In the genomic region with DNA sequence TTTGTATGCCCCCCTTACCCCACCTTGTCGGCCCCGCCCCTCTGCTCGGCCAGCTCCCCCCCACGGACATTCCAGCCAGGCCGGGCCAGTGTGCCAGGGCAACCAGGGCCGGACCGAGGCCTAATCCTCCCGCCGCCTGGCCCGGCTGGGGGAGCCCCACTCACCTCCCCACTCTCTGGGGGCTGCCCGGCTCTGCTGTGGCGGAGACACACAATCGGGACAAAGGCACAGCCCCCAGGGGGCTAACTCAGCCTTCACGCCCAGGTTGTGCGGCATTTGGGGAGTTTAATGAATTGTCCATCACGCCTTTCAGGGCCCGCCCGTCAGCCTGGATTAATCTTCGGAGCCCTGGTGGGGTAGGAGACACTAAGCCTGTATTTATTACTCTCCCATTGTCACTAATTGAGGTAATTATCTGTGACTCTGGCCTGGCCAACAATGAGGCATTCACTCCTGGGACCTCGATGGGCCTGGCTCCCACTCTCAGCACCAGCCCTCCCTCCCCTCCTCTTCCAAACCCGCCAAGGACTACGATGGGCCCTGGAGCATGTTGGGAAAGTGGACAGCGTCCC, we compare ENCODE assay signal across 16 cellular contexts. TPM values are rescaled to one million over a fixed set of nuclear protein-coding genes. Genes with fewer than 3 reads are reported as not detected.
DNase-seq lines count a peak whose midpoint lies in the region; ATAC-seq and TF ChIP-seq lines count a peak whose summit lies in the region.
"Had no signal": no experiment of that assay in that cellular context is flagged by ENCODE, and none has a peak within 500 bp of the region (broad histone marks: within the 10 kb centered on the region; RNA-seq: fewer than 3 reads in every experiment).

No MANE protein-coding gene starts in this region.

- ATAC-seq in T-helper 17 cell (no peak), GM18505 (IDR thresholded peaks at IDR 0.05; ENCODE audit: unreplicated experiment) (no peak), WTC11 (no peak)

- H3K36me3 Mint-ChIP-seq in T-helper 17 cell (ENCODE audit: low read depth) (peaks cover 5% of the 10 kb centered on the region), glutamatergic neuron (ENCODE audit: unreplicated experiment) (peaks cover 5% of the 10 kb centered on the region), WTC11 (no peaks in the 10 kb centered on the region)
- H3K36me3 Mint-ChIP-seq: CD8-positive, alpha-beta memory T cell had no signal

- H3K4me3 Mint-ChIP-seq in T-helper 17 cell (no peak overlapping the region), glutamatergic neuron (ENCODE audit: unreplicated experiment) (no peak overlapping the region), WTC11 (no peak overlapping the region)
- H3K4me3 Mint-ChIP-seq: CD8-positive, alpha-beta memory T cell; T-helper 1 cell treated with Interleukin-12 subunit alpha and Interleukin-12 subunit beta and Interleukin-4 antibody, amounts not matched to agents 30 μg/mL and 1 μg/mL, for 36 hours had no signal

- no peaks in the 10 kb centered on the region for H3K4me1 ChIP-seq in osteoblast (ENCODE audit: insufficient read depth, low read length)
- H3K4me1 ChIP-seq: BE2C had no signal

- CTCF ChIA-PET in WTC11 (lab: Charles Lee) = interaction anchor here (1.9 to 10.3 kb wide), 5 partner anchors 8 to 102 kb away, joined by 18 to 164 read pairs (median 89); partner anchors contain the start of genes DDN, WNT1 and WNT10B

- H3K27ac Mint-ChIP-seq in T-helper 17 cell (peak overlapping the region; percentile 53), glutamatergic neuron (ENCODE audit: unreplicated experiment) (no peak overlapping the region), WTC11 (no peak overlapping the region)
- H3K27ac Mint-ChIP-seq: T-helper 1 cell treated with Interleukin-12 subunit alpha and Interleukin-12 subunit beta and Interleukin-4 antibody, amounts not matched to agents 30 μg/mL and 1 μg/mL, for 36 hours had no signal

- H3K9me3 Mint-ChIP-seq in glutamatergic neuron (ENCODE audit: unreplicated experiment) (peaks cover 15% of the 10 kb centered on the region), WTC11 (no peaks in the 10 kb centered on the region)
- H3K9me3 Mint-ChIP-seq: CD8-positive, alpha-beta memory T cell; T-helper 1 cell treated with Interleukin-12 subunit alpha and Interleukin-12 subunit beta and Interleukin-4 antibody, amounts not matched to agents 30 μg/mL and 1 μg/mL, for 36 hours had no signal

- H3K27me3 Mint-ChIP-seq in T-helper 17 cell (peaks cover 50% of the 10 kb centered on the region), glutamatergic neuron (ENCODE audit: unreplicated experiment) (peaks cover 29% of the 10 kb centered on the region), WTC11 (ENCODE audit: low read depth) (peaks cover 85% of the 10 kb centered on the region)

- H3K27me3 ChIP-seq in osteoblast (ENCODE audit: insufficient read depth, low read length) = peaks cover 63% of the 10 kb centered on the region

- H2AFZ ChIP-seq in osteoblast (ENCODE audit: low read length) = no peak overlapping the region

- no peaks in the 10 kb centered on the region for H4K20me1 ChIP-seq in osteoblast (ENCODE audit: insufficient read depth, low read length)

- H3K36me3 ChIP-seq in osteoblast (ENCODE audit: insufficient read depth, low read length) = no peaks in the 10 kb centered on the region
- H3K36me3 ChIP-seq: BE2C, Peyer's patch had no signal

- no peak overlapping the region for H3K4me3 ChIP-seq in osteoblast (ENCODE audit: insufficient read depth, low read length)
- H3K4me3 ChIP-seq: Peyer's patch had no signal

- TF ChIP-seq CTCF in osteoblast (IDR thresholded peaks at IDR 0.05; ENCODE audit: extremely low read depth, low read depth, low read length) = no peak
- no peak for TF ChIP-seq CTCF in glutamatergic neuron (IDR thresholded peaks at IDR 0.05; ENCODE audit: partially characterized antibody, unreplicated experiment)
- TF ChIP-seq CTCF in WTC11 (IDR thresholded peaks at IDR 0.05) = no peak

- TF ChIP-seq POLR2A in GM18505 (IDR thresholded peaks at IDR 0.05; ENCODE audit: borderline replicate concordance, extremely low read depth, insufficient read depth, insufficient read length) = no peak

- H3K27ac ChIP-seq in osteoblast (ENCODE audit: low read depth, low read length) = no peak overlapping the region
- H3K27ac ChIP-seq: Peyer's patch had no signal

- H3K79me2 ChIP-seq in osteoblast (ENCODE audit: insufficient read depth, low read length) = no peaks in the 10 kb centered on the region

- H3K9me3 ChIP-seq in T-helper 17 cell (ENCODE audit: control insufficient read depth, low read length, poor library complexity, severe bottlenecking) (no peaks in the 10 kb centered on the region), osteoblast (ENCODE audit: low read depth, low read length) (no peaks in the 10 kb centered on the region)
- H3K9me3 ChIP-seq: BE2C, Peyer's patch had no signal

- H3K4me2 ChIP-seq in osteoblast (ENCODE audit: insufficient read depth, low read length) = no peak overlapping the region

- H3K4me1 Mint-ChIP-seq in T-helper 17 cell (peaks cover 27% of the 10 kb centered on the region), glutamatergic neuron (ENCODE audit: low read depth, unreplicated experiment) (peaks cover 19% of the 10 kb centered on the region), WTC11 (peaks cover 12% of the 10 kb centered on the region)

- peak; percentile 60 for DNase-seq in ELF-1 (ENCODE audit: low read depth, low spot score)
- peak; percentile 32 for DNase-seq in NCI-H2227 (lab: John Stamatoyannopoulos, UW; ENCODE audit: unreplicated experiment)
- no peak for DNase-seq in T-helper 17 cell
- DNase-seq in osteoblast (ENCODE audit: insufficient read length, low spot score, missing footprints) = peak; percentile 62
- DNase-seq in glutamatergic neuron = no peak
- DNase-seq in WTC11 (ENCODE audit: low spot score) = no peak
- DNase-seq: BE2C; CD8-positive, alpha-beta memory T cell; DMS 273 treated with DMSO at 0.1 percent for 48 hours; NCI-H1694; NCI-H524 treated with DMSO at 0.1 percent for 48 hours; Peyer's patch; SHP77 treated with DMSO at 0.1 percent for 48 hours had no signal

- POLR2A ChIA-PET in WTC11 (lab: Charles Lee) = no interaction called here

TF ChIP-seq in WTC11, 78 proteins besides CTCF, POLR2A, EP300 and RAD21 (continues in another document):
- TF ChIP-seq ZNF232 (CRISPR knock-in tag; IDR thresholded peaks at IDR 0.05) = no peak
- no peak for TF ChIP-seq FOXP4 (CRISPR knock-in tag; IDR thresholded peaks at IDR 0.05)
- TF ChIP-seq SMAD3 (CRISPR knock-in tag; IDR thresholded peaks at IDR 0.05; ENCODE audit: borderline replicate concordance) = no peak
- TF ChIP-seq ZNF425 (CRISPR knock-in tag; conservative IDR thresholded peaks at IDR 0.05) = no peak
- TF ChIP-seq ETV6 (CRISPR knock-in tag; IDR thresholded peaks at IDR 0.05) = no peak
- TF ChIP-seq, protein P1, sequence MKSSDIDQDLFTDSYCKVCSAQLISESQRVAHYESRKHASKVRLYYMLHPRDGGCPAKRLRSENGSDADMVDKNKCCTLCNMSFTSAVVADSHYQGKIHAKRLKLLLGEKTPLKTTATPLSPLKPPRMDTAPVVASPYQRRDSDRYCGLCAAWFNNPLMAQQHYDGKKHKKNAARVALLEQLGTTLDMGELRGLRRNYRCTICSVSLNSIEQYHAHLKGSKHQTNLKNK (CRISPR knock-in tag; IDR thresholded peaks at IDR 0.05) = no peak

RNA-seq across cellular contexts. Expression of gene WNT1, which starts 8.7 kb away (rescaled TPM):
- 1 to 10 TPM; 2.2 to 2.3 TPM for total RNA-seq in T-helper 17 cell
- total RNA-seq in osteoblast = not detected in 2 replicates
- total RNA-seq in glutamatergic neuron (ENCODE audit: unreplicated experiment) = not detected
- total RNA-seq in WTC11 (2021) = not detected in 3 replicates
- total RNA-seq: CD8-positive, alpha-beta memory T cell; HT1080; Peyer's patch had no signal

RNA-seq across cellular contexts. Expression of gene DDN, which starts 12.4 kb away (rescaled TPM):
- under 1 TPM; 0.62 to 0.70 TPM for total RNA-seq in T-helper 17 cell
- total RNA-seq in osteoblast = under 0.01 and 0.29 TPM in 2 replicates
- 6.4 TPM for total RNA-seq in glutamatergic neuron (ENCODE audit: unreplicated experiment)
- 0.33 to 0.55 TPM (median 0.50 TPM) in 3 replicates for total RNA-seq in WTC11 (2021)

RNA-seq across cellular contexts. Expression of gene WNT10B, which starts 15.3 kb away (rescaled TPM):
- total RNA-seq in T-helper 17 cell (10 to 100 TPM; 13.8 to 17.6 TPM), osteoblast (0.29 and 0.36 TPM in 2 replicates), glutamatergic neuron (ENCODE audit: unreplicated experiment) (not detected), WTC11 (2021) (0.50 to 0.55 TPM (median 0.55 TPM) in 3 replicates)

RNA-seq across cellular contexts. Expression of gene ARF3, which starts 29.5 kb away (rescaled TPM):
- total RNA-seq in T-helper 17 cell = 100 to 1,000 TPM in 1 of 2 donors, 10 to 100 TPM in 1; 80.1 to 111 TPM
- total RNA-seq in osteoblast = 51.9 and 53.9 TPM in 2 replicates
- 162 TPM for total RNA-seq in glutamatergic neuron (ENCODE audit: unreplicated experiment)
- total RNA-seq in WTC11 (2021) = 238 to 256 TPM (median 248 TPM) in 3 replicates

RNA-seq across cellular contexts. Expression of gene PRKAG1, which starts 31.8 kb away (rescaled TPM):
- total RNA-seq in T-helper 17 cell (10 to 100 TPM; 41.4 to 47.7 TPM), osteoblast (81.3 and 89.0 TPM in 2 replicates), glutamatergic neuron (ENCODE audit: unreplicated experiment) (58.2 TPM), WTC11 (2021) (37.9 to 41.6 TPM (median 38.0 TPM) in 3 replicates)

Comparison
In these comparisons a context has a peak if more than half of its experiments do, and no peak if none do; other contexts are left out.
1. DNase-seq: peak in ELF-1 (single experiment), NCI-H2227 (single experiment) and osteoblast (single experiment); none in T-helper 17 cell (0 of 3), glutamatergic neuron (single experiment) and WTC11 (single experiment).